Comparison of ENCODE assay signal across 21 cellular contexts in genomic region chr15:45690581-45691260, GRCh38. TPM values are rescaled to one million over a fixed set of nuclear protein-coding genes. Genes with fewer than 3 reads are reported as not detected.
"Had no signal": no experiment of that assay in that cellular context is flagged by ENCODE, and none has a peak within 500 bp of the region (broad histone marks: within the 10 kb centered on the region; RNA-seq: fewer than 3 reads in every experiment).

No MANE protein-coding gene starts in this region.

- H3K27ac ChIP-seq: dorsolateral prefrontal cortex, heart left ventricle, neutrophil, spleen, stomach, thoracic aorta, transverse colon, uterus had no signal

- H3K9me3 ChIP-seq: heart left ventricle, neutrophil, spleen, stomach, thoracic aorta, transverse colon, uterus had no signal

- H3K4me3 Mint-ChIP-seq: naive thymus-derived CD8-positive, alpha-beta T cell; stimulated activated naive B cell treated with anti-CD40 and anti-IgM and Interleukin-4, amounts not matched to agents 10 μg/mL and 1 μg/mL and 100 μg/mL, for 72 hours had no signal

- H3K27me3 Mint-ChIP-seq: naive thymus-derived CD8-positive, alpha-beta T cell; stimulated activated naive B cell treated with anti-CD40 and anti-IgM and Interleukin-4, amounts not matched to agents 10 μg/mL and 1 μg/mL and 100 μg/mL, for 72 hours had no signal

- H3K4me1 ChIP-seq: heart left ventricle, spleen, stomach, transverse colon, uterus had no signal

- H3K36me3 ChIP-seq: uterus had no signal

- H3K4me3 ChIP-seq: dorsolateral prefrontal cortex, heart left ventricle, spleen, stomach, thoracic aorta, transverse colon, uterus had no signal

- H3K9me3 Mint-ChIP-seq: naive thymus-derived CD8-positive, alpha-beta T cell; stimulated activated naive B cell treated with anti-CD40 and anti-IgM and Interleukin-4, amounts not matched to agents 10 μg/mL and 1 μg/mL and 100 μg/mL, for 72 hours had no signal

- H3K27ac Mint-ChIP-seq: stimulated activated naive B cell treated with anti-CD40 and anti-IgM and Interleukin-4, amounts not matched to agents 10 μg/mL and 1 μg/mL and 100 μg/mL, for 72 hours had no signal

- ATAC-seq: heart left ventricle; naive thymus-derived CD8-positive, alpha-beta T cell; sciatic nerve; stimulated activated naive B cell treated with anti-CD40 and anti-IgM and Interleukin-4, amounts not matched to agents 10 μg/mL and 1 μg/mL and 100 μg/mL, for 72 hours had no signal

- H3K27me3 ChIP-seq: dorsolateral prefrontal cortex, heart left ventricle, neutrophil, spleen, stomach, transverse colon, uterus had no signal

- DNase-seq: cortex of kidney; dorsolateral prefrontal cortex; effector CD8-positive, alpha-beta T cell; heart left ventricle; hippocampal formation; kidney glomerular epithelial cell; naive thymus-derived CD8-positive, alpha-beta T cell; posterior cingulate gyrus; spleen; stimulated activated CD4-positive, alpha-beta T cell treated with anti-CD3 and anti-CD28 coated beads, Interleukin-15, amount 100 ng/mL, for 24 hours; stimulated activated CD4-positive, alpha-beta T cell treated with anti-CD3 and anti-CD28 coated beads, Interleukin-1b, Interleukin-23, amount 100 ng/mL, for 48 hours; stimulated activated CD4-positive, alpha-beta T cell treated with anti-CD3 and anti-CD28 coated beads, Interleukin-4, amount 100 ng/mL, for 24 hours; stimulated activated naive B cell treated with anti-CD40 and anti-IgM and Interleukin-4, amounts not matched to agents 10 μg/mL and 1 μg/mL and 100 μg/mL, for 72 hours; stomach; substantia nigra; transverse colon; uterus had no signal

- H3K4me1 Mint-ChIP-seq: naive thymus-derived CD8-positive, alpha-beta T cell; stimulated activated naive B cell treated with anti-CD40 and anti-IgM and Interleukin-4, amounts not matched to agents 10 μg/mL and 1 μg/mL and 100 μg/mL, for 72 hours had no signal

RNA-seq across cellular contexts. Expression of gene SQOR, which starts 55.9 kb away (rescaled TPM):
- polyA plus RNA-seq: neural cell had no signal
